ENCODE assay signal across 12 cellular contexts in the genomic region with DNA sequence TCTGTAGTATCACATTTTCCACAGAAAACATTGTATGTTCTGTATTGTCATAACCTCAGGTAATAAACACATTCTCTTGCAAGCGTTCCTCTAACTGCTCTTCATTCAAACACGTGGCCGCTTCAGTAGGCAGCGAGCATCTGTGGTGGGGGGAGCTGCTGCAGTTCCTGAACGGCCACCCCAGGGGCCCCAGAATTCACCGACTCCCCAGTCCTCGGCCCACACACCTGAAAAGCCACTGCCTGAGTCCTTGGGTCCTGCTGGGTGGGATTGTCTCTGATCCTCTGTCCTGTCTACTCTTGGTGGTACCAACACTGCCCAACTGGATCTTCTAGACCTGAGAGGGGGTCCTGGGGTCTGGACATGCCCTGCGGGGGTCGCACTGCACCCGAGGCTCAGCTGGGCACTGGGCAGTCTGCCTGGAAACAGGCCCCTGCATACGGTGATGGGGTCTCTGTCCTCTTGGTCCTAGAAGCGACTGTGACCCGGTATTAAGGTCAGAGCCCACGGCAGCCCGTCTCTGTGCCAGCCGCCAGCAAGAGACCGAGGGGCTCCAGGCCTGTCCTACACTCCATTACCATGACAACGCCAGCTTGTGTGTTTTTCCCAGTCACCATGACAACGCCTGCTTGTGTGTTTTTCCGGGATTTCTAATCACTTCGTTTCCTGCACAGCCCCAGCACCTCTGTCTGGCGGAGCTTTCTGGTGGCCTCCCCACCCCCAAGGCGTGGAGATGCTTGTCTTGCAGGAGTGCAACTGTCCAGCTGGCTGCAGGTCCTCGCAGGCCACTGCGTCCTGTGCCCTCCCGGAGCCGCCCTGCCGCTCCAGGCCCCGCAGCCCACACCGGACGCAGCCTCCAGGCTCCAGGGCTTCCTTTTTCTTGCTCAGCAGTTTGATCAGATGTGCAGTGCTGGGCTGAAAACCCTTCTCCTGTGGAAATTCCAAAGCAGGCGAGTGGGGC. TPM values are rescaled to one million over a fixed set of nuclear protein-coding genes. Genes with fewer than 3 reads are reported as not detected.
DNase-seq lines count a peak whose midpoint lies in the region; ATAC-seq, FAIRE-seq and TF ChIP-seq lines count a peak whose summit lies in the region.
"Had no signal": no experiment of that assay in that cellular context is flagged by ENCODE, and none has a peak within 500 bp of the region (broad histone marks: within the 10 kb centered on the region; RNA-seq: fewer than 3 reads in every experiment).

No MANE protein-coding gene starts in this region.

- DNase-seq in cerebellar cortex (ENCODE audit: low spot score) (peak; percentile 52), HepG2 (ENCODE audit: low spot score) (no peak), GM13976 (ENCODE audit: low spot score) (no peak), mammary epithelial cell (no peak), LoVo (ENCODE audit: low spot score) (no peak)
- DNase-seq: activated B cell treated with CpG ODN at 0.5 μM for 24 hours, DMS 273 treated with DMSO at 0.1 percent for 48 hours had no signal

- POLR2A ChIA-PET in HepG2 (lab: Yijun Ruan, JAX), result interaction anchor here (0.9 kb wide), 1 partner anchor 28 kb away, joined by 4 read pairs; no protein-coding TSS in a partner anchor

- no peaks in the 10 kb centered on the region for H3K9me3 Mint-ChIP-seq in stimulated activated memory B cell treated with anti-CD40 and anti-IgM and Interleukin-4, amounts not matched to agents 10 μg/mL and 1 μg/mL and 100 μg/mL, for 72 hours
- H3K9me3 Mint-ChIP-seq: activated B cell treated with CpG ODN at 0.5 μM for 24 hours had no signal

- H3K4me3 ChIP-seq in HepG2 (replicated peaks in 1 of 3; ENCODE audit: insufficient read depth in 1 of 3, low read depth in 2 of 3, low read length in 3 of 3) (no peak overlapping the region), mammary epithelial cell (replicated peaks in 1 of 3; ENCODE audit: insufficient read depth in 1 of 3, low read depth in 2 of 3, low read length in 3 of 3) (no peak overlapping the region)

- no peak for TF ChIP-seq CTCF in HepG2 (CRISPR knock-in tag; IDR thresholded peaks at IDR 0.05)
- no peak for TF ChIP-seq CTCF in GM13976 (IDR thresholded peaks at IDR 0.05; ENCODE audit: borderline replicate concordance, control extremely low read depth, extremely low read depth, insufficient read depth, missing control alignments)
- TF ChIP-seq CTCF in mammary epithelial cell (conservative IDR thresholded peaks at IDR 0.05 in 1 of 2, IDR thresholded peaks at IDR 0.05 in 1 of 2; ENCODE audit: extremely low read depth in 1 of 2, insufficient read depth in 1 of 2, low read depth in 1 of 2, low read length in 2 of 2), result no peak

- no peak for TF ChIP-seq POLR2A in HepG2 (IDR thresholded peaks at IDR 0.05; ENCODE audit: insufficient read depth in 1 of 2, low read depth in 2 of 2, low read length in 2 of 2)

- peak; percentile 8; the same call in 2 of the 3 replicates for ATAC-seq in HepG2
- ATAC-seq in stimulated activated memory B cell treated with anti-CD40 and anti-IgM and Interleukin-4, amounts not matched to agents 10 μg/mL and 1 μg/mL and 100 μg/mL, for 72 hours, result no peak
- ATAC-seq: HCT116 had no signal

- no peak overlapping the region for H3K4me2 ChIP-seq in HepG2 (ENCODE audit: low read depth, low read length)
- no peak overlapping the region for H3K4me2 ChIP-seq in mammary epithelial cell (ENCODE audit: insufficient read depth, low read depth, low read length)

- no peak for FAIRE-seq in HepG2 (lab: Jason Lieb, UNC)
- FAIRE-seq: RCC 7860 had no signal

- H2AFZ ChIP-seq in HepG2 (ENCODE audit: low read length), result no peak overlapping the region
- no peak overlapping the region for H2AFZ ChIP-seq in mammary epithelial cell (ENCODE audit: low read depth, low read length)

- H3K9ac ChIP-seq in HepG2 (ENCODE audit: insufficient read depth, low read depth, low read length) (no peak overlapping the region), mammary epithelial cell (ENCODE audit: insufficient read depth, low read length) (no peak overlapping the region)

- in situ Hi-C loops in HepG2 (cut with HindIII; ENCODE audit: extremely low pct_ligation_motif_present, low pct_unique_long_range_greater_than_20kb), result no loop called here
- in situ Hi-C loops in GM13976 (cut with MboI; ENCODE audit: low sequenced_read_pairs, unreplicated experiment), result no loop called here
- in situ Hi-C loops in mammary epithelial cell (cut with MboI; ENCODE audit: low sequenced_read_pairs in 2 of 2), result no loop called here

- no peak overlapping the region for H3K4me3 Mint-ChIP-seq in stimulated activated memory B cell treated with anti-CD40 and anti-IgM and Interleukin-4, amounts not matched to agents 10 μg/mL and 1 μg/mL and 100 μg/mL, for 72 hours
- H3K4me3 Mint-ChIP-seq: activated B cell treated with CpG ODN at 0.5 μM for 24 hours had no signal

- WGBS in HepG2 (ENCODE audit: low lambda C conversion rate), result 92% methylated on average over 25 of the region's 32 CpGs
- 90% methylated on average over 32 of the region's 32 CpGs for WGBS in mammary epithelial cell (ENCODE audit: low coverage, missing lambda C conversion rate)

- H3K27ac ChIP-seq in HepG2 (ENCODE audit: extremely low read length, insufficient read depth, low read length), result peak overlapping the region; percentile 51
- H3K27ac ChIP-seq in mammary epithelial cell (ENCODE audit: insufficient read depth, low read depth, low read length), result no peak overlapping the region
- H3K27ac ChIP-seq: HL-60 had no signal

- no peaks in the 10 kb centered on the region for H3K9me3 ChIP-seq in HepG2 (ENCODE audit: low read length)
- H3K9me3 ChIP-seq in mammary epithelial cell (replicated peaks; ENCODE audit: insufficient read depth, low read length), result no peaks in the 10 kb centered on the region

- peaks cover 17% of the 10 kb centered on the region for H3K4me1 Mint-ChIP-seq in stimulated activated memory B cell treated with anti-CD40 and anti-IgM and Interleukin-4, amounts not matched to agents 10 μg/mL and 1 μg/mL and 100 μg/mL, for 72 hours

- CTCF ChIA-PET in HepG2 (lab: Yijun Ruan, JAX; ENCODE audit: low intra/inter-chr PET ratio, low total read pairs), result no interaction called here
- CTCF ChIA-PET in mammary epithelial cell (lab: Charles Lee; ENCODE audit: low non-redundant PET), result no interaction called here

- no peaks in the 10 kb centered on the region for H3K27me3 Mint-ChIP-seq in stimulated activated memory B cell treated with anti-CD40 and anti-IgM and Interleukin-4, amounts not matched to agents 10 μg/mL and 1 μg/mL and 100 μg/mL, for 72 hours
- H3K27me3 Mint-ChIP-seq: activated B cell treated with CpG ODN at 0.5 μM for 24 hours had no signal

- H3K27me3 ChIP-seq in HepG2 (ENCODE audit: control insufficient read depth in 1 of 2, insufficient read depth in 2 of 2, low read length in 2 of 2) (no peaks in the 10 kb centered on the region; a peak in 1 of 5 replicates), mammary epithelial cell (ENCODE audit: insufficient read depth, low read length) (no peaks in the 10 kb centered on the region)

- intact Hi-C loops in HepG2 (cut with micrococcal nuclease; ENCODE audit: unreplicated experiment) (no loop called here), mammary epithelial cell (cut with micrococcal nuclease) (no loop called here)

- H3K79me2 ChIP-seq in HepG2 (ENCODE audit: insufficient read depth, low read length) (no peaks in the 10 kb centered on the region), mammary epithelial cell (ENCODE audit: insufficient read depth, low read length) (peaks cover 34% of the 10 kb centered on the region)

- H3K36me3 Mint-ChIP-seq in stimulated activated memory B cell treated with anti-CD40 and anti-IgM and Interleukin-4, amounts not matched to agents 10 μg/mL and 1 μg/mL and 100 μg/mL, for 72 hours, result peaks cover 57% of the 10 kb centered on the region

- dilution Hi-C loops in mammary epithelial cell (cut with HindIII; ENCODE audit: low sequenced_read_pairs), result no loop called here

- TF ChIP-seq EP300 in HepG2 (IDR thresholded peaks at IDR 0.05; ENCODE audit: low read depth in 2 of 2, low read length in 2 of 2), result no peak
- TF ChIP-seq EP300 in HepG2 (CRISPR knock-in tag; IDR thresholded peaks at IDR 0.05; ENCODE audit: borderline replicate concordance), result no peak

- H3K4me1 ChIP-seq in HepG2 (ENCODE audit: insufficient read depth, low read length) (peaks cover 7% of the 10 kb centered on the region; the same call in 1 of the 2 replicates), mammary epithelial cell (ENCODE audit: insufficient read depth, low read length) (no peaks in the 10 kb centered on the region)

- no peak for TF ChIP-seq RAD21 in HepG2 (CRISPR knock-in tag; IDR thresholded peaks at IDR 0.05)

- no peaks in the 10 kb centered on the region for H4K20me1 ChIP-seq in HepG2 (ENCODE audit: insufficient read depth, low read length)
- no peaks in the 10 kb centered on the region for H4K20me1 ChIP-seq in mammary epithelial cell (ENCODE audit: insufficient read depth, low read length)

- H3K36me3 ChIP-seq in HepG2 (replicated peaks in 1 of 2; ENCODE audit: control insufficient read depth in 1 of 2, insufficient read depth in 2 of 2, low read length in 2 of 2), result peaks cover 25 to 77% of the 10 kb centered on the region in 2 experiments
- H3K36me3 ChIP-seq in mammary epithelial cell (ENCODE audit: insufficient read depth, low read length), result peaks cover 8% of the 10 kb centered on the region

- peak overlapping the region; percentile 58 for H3K27ac Mint-ChIP-seq in stimulated activated memory B cell treated with anti-CD40 and anti-IgM and Interleukin-4, amounts not matched to agents 10 μg/mL and 1 μg/mL and 100 μg/mL, for 72 hours

- BruUV-seq in HepG2 (replicated peaks; lab: Mats Ljungman, UMichigan), result no TSS peak
- BruUV-seq in mammary epithelial cell (replicated peaks; lab: Mats Ljungman, UMichigan), result no TSS peak

RNA-seq across cellular contexts. Expression of gene CTBP1, which starts 16.0 kb away (rescaled TPM):
- 282 TPM for polyA plus RNA-seq in PFSK-1 (2012; ENCODE audit: insufficient read length, low read depth)
- total RNA-seq in HepG2 (2016; rRNA removed; fragmentation: Illumina TruSeq; extraction: Trizol) (106 and 112 TPM in 2 replicates), mammary epithelial cell (100 to 1,000 TPM; 127 to 237 TPM)
- 119 TPM in 2 replicates for total RNA-seq in HepG2 (2016; cell fraction: cytosol; rRNA removed; fragmentation: Illumina TruSeq; extraction: Trizol; ENCODE audit: low read depth)
- total RNA-seq in HepG2 (2016; cell fraction: insoluble cytoplasmic fraction; rRNA removed; fragmentation: Illumina TruSeq; extraction: Trizol), result 83.8 and 121 TPM in 2 replicates
- total RNA-seq in HepG2 (2016; cell fraction: membrane; rRNA removed; fragmentation: Illumina TruSeq; extraction: Trizol), result 133 and 173 TPM in 2 replicates
- 51.5 and 60.9 TPM in 2 replicates for total RNA-seq in HepG2 (2016; cell fraction: nucleus; rRNA removed; fragmentation: Illumina TruSeq; extraction: Trizol)
- polyA plus RNA-seq in HepG2 (2011; rRNA removed) (78.5 and 123 TPM in 2 replicates), mammary epithelial cell (83.3 TPM)
- polyA plus RNA-seq in HepG2 (2011; cell fraction: cytosol; rRNA removed), result 87.2 and 182 TPM in 2 replicates
- 489 and 636 TPM in 2 replicates for polyA plus RNA-seq in HepG2 (2011; cell fraction: nucleus; rRNA removed)
- 69.0 and 92.6 TPM in 2 replicates for polyA plus RNA-seq in HepG2 (2012)
- 49.5 and 64.7 TPM in 2 replicates for polyA plus RNA-seq in HepG2 (2016; cell fraction: cytosol; fragmentation: Illumina TruSeq; extraction: Trizol; ENCODE audit: low read depth)
- polyA plus RNA-seq in HepG2 (2016; cell fraction: insoluble cytoplasmic fraction; fragmentation: Illumina TruSeq; extraction: Trizol; ENCODE audit: low read depth), result 101 and 112 TPM in 2 replicates
- polyA plus RNA-seq in HepG2 (2016; cell fraction: membrane; fragmentation: Illumina TruSeq; extraction: Trizol; ENCODE audit: low read depth), result 103 and 116 TPM in 2 replicates
- 152 and 155 TPM in 2 replicates for polyA plus RNA-seq in HepG2 (2016; cell fraction: nucleus; fragmentation: Illumina TruSeq; extraction: Trizol; ENCODE audit: insufficient read depth, low read depth)
- 136 and 350 TPM in 2 replicates for polyA minus RNA-seq in HepG2 (2011; rRNA and poly(A)+ RNA removed; ENCODE audit: low replicate concordance)
- polyA minus RNA-seq in HepG2 (2011; cell fraction: cytosol; rRNA and poly(A)+ RNA removed), result 85.1 and 100 TPM in 2 replicates
- 47.7 and 48.4 TPM in 2 replicates for polyA minus RNA-seq in HepG2 (2011; cell fraction: nucleus; rRNA and poly(A)+ RNA removed)
- 32.7 TPM for polyA minus RNA-seq in mammary epithelial cell

RNA-seq across cellular contexts. Expression of gene MAEA, which starts 56.8 kb away (rescaled TPM):
- polyA plus RNA-seq in PFSK-1 (2012; ENCODE audit: insufficient read length, low read depth), result 65.9 TPM
- total RNA-seq in HepG2 (2016; rRNA removed; fragmentation: Illumina TruSeq; extraction: Trizol) (52.0 and 65.2 TPM in 2 replicates), mammary epithelial cell (100 to 1,000 TPM in 1 of 2 donors, 10 to 100 TPM in 1; 80.4 to 109 TPM)
- 10.0 and 10.5 TPM in 2 replicates for total RNA-seq in HepG2 (2016; cell fraction: cytosol; rRNA removed; fragmentation: Illumina TruSeq; extraction: Trizol; ENCODE audit: low read depth)
- 55.0 and 59.4 TPM in 2 replicates for total RNA-seq in HepG2 (2016; cell fraction: insoluble cytoplasmic fraction; rRNA removed; fragmentation: Illumina TruSeq; extraction: Trizol)
- 23.7 and 24.2 TPM in 2 replicates for total RNA-seq in HepG2 (2016; cell fraction: membrane; rRNA removed; fragmentation: Illumina TruSeq; extraction: Trizol)
- 30.2 and 31.7 TPM in 2 replicates for total RNA-seq in HepG2 (2016; cell fraction: nucleus; rRNA removed; fragmentation: Illumina TruSeq; extraction: Trizol)
- polyA plus RNA-seq in HepG2 (2011; rRNA removed) (57.1 and 60.7 TPM in 2 replicates), mammary epithelial cell (120 TPM)
- polyA plus RNA-seq in HepG2 (2011; cell fraction: cytosol; rRNA removed), result 48.5 and 73.3 TPM in 2 replicates
- 171 and 221 TPM in 2 replicates for polyA plus RNA-seq in HepG2 (2011; cell fraction: nucleus; rRNA removed)
- polyA plus RNA-seq in HepG2 (2012), result 28.9 and 30.8 TPM in 2 replicates
- 5.9 and 6.3 TPM in 2 replicates for polyA plus RNA-seq in HepG2 (2016; cell fraction: cytosol; fragmentation: Illumina TruSeq; extraction: Trizol; ENCODE audit: low read depth)
- 60.8 and 67.1 TPM in 2 replicates for polyA plus RNA-seq in HepG2 (2016; cell fraction: insoluble cytoplasmic fraction; fragmentation: Illumina TruSeq; extraction: Trizol; ENCODE audit: low read depth)
- 15.8 and 16.9 TPM in 2 replicates for polyA plus RNA-seq in HepG2 (2016; cell fraction: membrane; fragmentation: Illumina TruSeq; extraction: Trizol; ENCODE audit: low read depth)
- polyA plus RNA-seq in HepG2 (2016; cell fraction: nucleus; fragmentation: Illumina TruSeq; extraction: Trizol; ENCODE audit: insufficient read depth, low read depth), result 69.6 and 72.4 TPM in 2 replicates
- 56.6 and 139 TPM in 2 replicates for polyA minus RNA-seq in HepG2 (2011; rRNA and poly(A)+ RNA removed; ENCODE audit: low replicate concordance)
- polyA minus RNA-seq in HepG2 (2011; cell fraction: cytosol; rRNA and poly(A)+ RNA removed), result 41.7 and 45.7 TPM in 2 replicates
- 40.9 and 44.3 TPM in 2 replicates for polyA minus RNA-seq in HepG2 (2011; cell fraction: nucleus; rRNA and poly(A)+ RNA removed)
- 86.1 TPM for polyA minus RNA-seq in mammary epithelial cell
